ENCODE assay signal across 7 cellular contexts in genomic region chr17:38825762-38826247, GRCh38. TPM values are rescaled to one million over a fixed set of nuclear protein-coding genes. Genes with fewer than 3 reads are reported as not detected.
DNase-seq lines count a peak whose midpoint lies in the region; ATAC-seq, FAIRE-seq and TF ChIP-seq lines count a peak whose summit lies in the region.

No MANE protein-coding gene starts in this region.

- peak overlapping the region; percentile 96; the same call in 1 of the 2 replicates for H3K14ac ChIP-seq in IMR-90 (replicated peaks; ENCODE audit: low read depth, low read length)

- H4K8ac ChIP-seq in IMR-90 (ENCODE audit: low read depth in 2 of 2, low read length in 2 of 2), result peak overlapping the region; percentile 99 to 100

- no peak for DNase-seq in IMR-90
- DNase-seq in activated naive CD8-positive, alpha-beta T cell treated with anti-CD3 and anti-CD28 coated beads for 36 hours, result no peak
- no peak for DNase-seq in keratinocyte (ENCODE audit: low read depth, low spot score)
- DNase-seq in posterior vena cava (ENCODE audit: low spot score), result no peak
- DNase-seq in D341Med (ENCODE audit: low spot score), result no peak
- no peak for DNase-seq in NCI-H2081 (lab: John Stamatoyannopoulos, UW)

- peaks cover 11% of the 10 kb centered on the region for H4K20me1 ChIP-seq in IMR-90 (ENCODE audit: insufficient read depth, low read length)
- H4K20me1 ChIP-seq in keratinocyte (ENCODE audit: control insufficient read depth, extremely low read depth, insufficient read depth, low read length), result no peaks in the 10 kb centered on the region

- peak overlapping the region; percentile 99 for H2BK5ac ChIP-seq in IMR-90 (ENCODE audit: low read depth, low read length, poor library complexity, severe bottlenecking)

- peak overlapping the region; percentile 99 for H4K5ac ChIP-seq in IMR-90 (ENCODE audit: low read depth, low read length)

- peak overlapping the region; percentile 95 for H3K4ac ChIP-seq in IMR-90 (ENCODE audit: low read depth, low read length)

- H3K27me3 ChIP-seq in IMR-90 (ENCODE audit: control insufficient read depth, insufficient read depth, low read length) (peaks cover 3% of the 10 kb centered on the region; the same call in 1 of the 2 replicates), keratinocyte (ENCODE audit: control insufficient read depth, extremely low read depth, insufficient read depth, low read length) (no peaks in the 10 kb centered on the region), stomach smooth muscle (ENCODE audit: control insufficient read depth in 1 of 2, insufficient read depth in 2 of 2, low read length in 2 of 2) (no peaks in the 10 kb centered on the region)

- TF ChIP-seq RAD21 in IMR-90 (IDR thresholded peaks at IDR 0.05; ENCODE audit: low read length), result no peak

- TF ChIP-seq POLR2A in IMR-90 (IDR thresholded peaks at IDR 0.05; ENCODE audit: low read depth, low read length), result no peak

- intact Hi-C loops in IMR-90 (cut with micrococcal nuclease), result loop anchor here (1.0 kb wide), 1 partner anchor 26 kb away; no protein-coding TSS in a partner anchor
- intact Hi-C loops in posterior vena cava (cut with DNase I), result no loop called here

- BruUV-seq in IMR-90 (replicated peaks; lab: Mats Ljungman, UMichigan), result no TSS peak

- H3K18ac ChIP-seq in IMR-90 (ENCODE audit: low read depth, low read length), result peak overlapping the region; percentile 83; the same call in 1 of the 2 replicates

- 90% methylated on average over 4 of the region's 17 CpGs; no CpG with 5 or more reads in 1 of the 2 experiments for WGBS in IMR-90 (ENCODE audit: extremely low coverage in 2 of 2, insufficient read length in 1 of 2), 2 experiments

- peak overlapping the region; percentile 82 for H2BK120ac ChIP-seq in IMR-90 (ENCODE audit: low read depth, low read length)

- peak overlapping the region; percentile 95 for H2AK5ac ChIP-seq in IMR-90 (ENCODE audit: low read depth, low read length)

- H3K27ac Mint-ChIP-seq in activated naive CD8-positive, alpha-beta T cell treated with anti-CD3 and anti-CD28 coated beads for 36 hours, result peak overlapping the region; percentile 99

- peaks cover 39% of the 10 kb centered on the region for H3K79me2 ChIP-seq in keratinocyte (ENCODE audit: control insufficient read depth, insufficient read depth, low read length)

- no peaks in the 10 kb centered on the region for H3K9me3 Mint-ChIP-seq in activated naive CD8-positive, alpha-beta T cell treated with anti-CD3 and anti-CD28 coated beads for 36 hours

- H2AK9ac ChIP-seq in IMR-90 (replicated peaks; ENCODE audit: low read depth, low read length, poor library complexity), result peak overlapping the region; percentile 99

- H2AFZ ChIP-seq in IMR-90 (replicated peaks; ENCODE audit: low read length, poor library complexity) (peak overlapping the region; percentile 97), keratinocyte (ENCODE audit: control insufficient read depth, low read length) (peak overlapping the region; percentile 92)

- H3K4me3 Mint-ChIP-seq in activated naive CD8-positive, alpha-beta T cell treated with anti-CD3 and anti-CD28 coated beads for 36 hours, result peak overlapping the region; percentile 98

- peaks cover 19% of the 10 kb centered on the region for H3K4me1 Mint-ChIP-seq in activated naive CD8-positive, alpha-beta T cell treated with anti-CD3 and anti-CD28 coated beads for 36 hours

- H3K36me3 ChIP-seq in IMR-90 (ENCODE audit: control insufficient read depth, insufficient read depth, low read length) (peaks cover 6% of the 10 kb centered on the region), keratinocyte (ENCODE audit: control insufficient read depth in 2 of 2, extremely low read depth in 1 of 2, insufficient read depth in 2 of 2, low read length in 2 of 2) (peaks cover 0 to 3% of the 10 kb centered on the region in 2 experiments), stomach smooth muscle (ENCODE audit: control insufficient read depth in 2 of 2, insufficient read depth in 2 of 2, low read length in 2 of 2) (peaks cover 0 to 6% of the 10 kb centered on the region in 2 donors)

- H3K23ac ChIP-seq in IMR-90 (ENCODE audit: low read depth, low read length), result peak overlapping the region; percentile 91

- H2BK15ac ChIP-seq in IMR-90 (ENCODE audit: low read depth, low read length), result peak overlapping the region; percentile 28; the same call in 1 of the 3 replicates

- H4K91ac ChIP-seq in IMR-90 (ENCODE audit: insufficient read depth, low read depth, low read length), result peak overlapping the region; percentile 98

- H3K9me3 ChIP-seq in IMR-90 (ENCODE audit: control insufficient read depth, insufficient read depth, low read length) (no peaks in the 10 kb centered on the region), keratinocyte (ENCODE audit: control insufficient read depth, low read depth, low read length) (no peaks in the 10 kb centered on the region), stomach smooth muscle (ENCODE audit: control insufficient read depth in 2 of 2, low read length in 2 of 2) (no peaks in the 10 kb centered on the region)

- FAIRE-seq in keratinocyte (lab: Jason Lieb, UNC), result no peak

- TF ChIP-seq CTCF in IMR-90 (conservative IDR thresholded peaks at IDR 0.05; ENCODE audit: low read depth, low read length) (no peak), keratinocyte (optimal IDR thresholded peaks at IDR 0.05 in 1 of 3, IDR thresholded peaks at IDR 0.05 in 1 of 3, conservative IDR thresholded peaks at IDR 0.05 in 1 of 3; ENCODE audit: extremely low read depth in 1 of 3, insufficient read depth in 2 of 3, low read length in 3 of 3) (no peak)

- POLR2A ChIA-PET in IMR-90 (lab: Charles Lee; ENCODE audit: unreplicated experiment), result no interaction called here

- H3K79me1 ChIP-seq in IMR-90 (ENCODE audit: low read depth in 1 of 2, low read length in 2 of 2), result peaks cover 3 to 37% of the 10 kb centered on the region in 2 experiments

- dilution Hi-C loops in IMR-90 (cut with HindIII; ENCODE audit: low sequenced_read_pairs, unreplicated experiment) (no loop called here), keratinocyte (cut with MboI; ENCODE audit: extremely low pct_ligation_motif_present, low sequenced_read_pairs) (no loop called here)

- H3K4me2 ChIP-seq in IMR-90 (ENCODE audit: low read depth, low read length) (peak overlapping the region; percentile 85), keratinocyte (ENCODE audit: control insufficient read depth, extremely low read depth, insufficient read depth, low read depth, low read length) (peak overlapping the region; percentile 90)

- H3K9me1 ChIP-seq in IMR-90 (ENCODE audit: insufficient read depth, low read length), result no peaks in the 10 kb centered on the region
- H3K9me1 ChIP-seq in keratinocyte (ENCODE audit: control insufficient read depth, extremely low read depth, insufficient read depth, low read length), result no peaks in the 10 kb centered on the region

- H3K27ac ChIP-seq in IMR-90 (ENCODE audit: insufficient read depth, low read length) (peak overlapping the region; percentile 91), keratinocyte (ENCODE audit: control insufficient read depth, insufficient read depth, low read length) (peak overlapping the region; percentile 99), stomach smooth muscle (ENCODE audit: low read length) (peak overlapping the region; percentile 100)

- H3K36me3 Mint-ChIP-seq in activated naive CD8-positive, alpha-beta T cell treated with anti-CD3 and anti-CD28 coated beads for 36 hours, result peaks cover 2% of the 10 kb centered on the region

- 0 out of 2 replicates have a peak overlapping the region, but pooled peaks have one; percentile 92 for H3K56ac ChIP-seq in IMR-90 (ENCODE audit: extremely low read depth, insufficient read depth, low read length)

- H3K4me3 ChIP-seq in IMR-90 (ENCODE audit: insufficient read depth, low read depth, low read length), result peak overlapping the region; percentile 62; the same call in 1 of the 2 replicates
- peak overlapping the region; percentile 98 to 100 (median 99) for H3K4me3 ChIP-seq in keratinocyte (ENCODE audit: control insufficient read depth in 2 of 3, extremely low read depth in 1 of 3, insufficient read depth in 2 of 3, low read depth in 1 of 3, low read length in 3 of 3)
- peak overlapping the region; percentile 99 for H3K4me3 ChIP-seq in stomach smooth muscle (ENCODE audit: low read length in 2 of 2)

- no peaks in the 10 kb centered on the region for H3K27me3 Mint-ChIP-seq in activated naive CD8-positive, alpha-beta T cell treated with anti-CD3 and anti-CD28 coated beads for 36 hours

- ATAC-seq in IMR-90 (ENCODE audit: low read depth), result no peak

- CTCF ChIA-PET in IMR-90 (lab: Yijun Ruan, JAX), result no interaction called here

- H2BK20ac ChIP-seq in IMR-90 (ENCODE audit: low read depth, low read length), result peak overlapping the region; percentile 54

- peak overlapping the region; percentile 83 for H3K9ac ChIP-seq in IMR-90 (ENCODE audit: low read depth, low read length)
- H3K9ac ChIP-seq in keratinocyte (ENCODE audit: control insufficient read depth, extremely low read depth, insufficient read depth, low read length), result peak overlapping the region; percentile 96
- peak overlapping the region; percentile 97 to 99 for H3K9ac ChIP-seq in stomach smooth muscle (ENCODE audit: low read length in 2 of 2)

- H3K4me1 ChIP-seq in IMR-90 (ENCODE audit: control insufficient read depth, insufficient read depth, low read length) (0 out of 2 replicates have a peak, but pooled peaks cover 3% of the 10 kb centered on the region), keratinocyte (ENCODE audit: control insufficient read depth, extremely low read depth, insufficient read depth, low read length) (peaks cover 14% of the 10 kb centered on the region), stomach smooth muscle (ENCODE audit: control insufficient read depth, insufficient read depth, low read length) (peaks cover 21% of the 10 kb centered on the region)

- in situ Hi-C loops in IMR-90 (cut with MboI; ENCODE audit: low sequenced_read_pairs), result no loop called here

RNA-seq across cellular contexts. Expression of gene CWC25, which starts 0.7 kb away (rescaled TPM):
- total RNA-seq in IMR-90 (2012; rRNA removed), result 9.1 and 9.7 TPM in 2 replicates
- polyA plus RNA-seq in IMR-90 (2012; rRNA removed), result 14.9 and 16.1 TPM in 2 replicates
- polyA plus RNA-seq in IMR-90 (2012; cell fraction: cytosol; rRNA removed), result 3.5 and 6.3 TPM in 2 replicates
- 23.8 and 64.0 TPM in 2 replicates for polyA plus RNA-seq in IMR-90 (2012; cell fraction: nucleus; rRNA removed; ENCODE audit: low replicate concordance)
- total RNA-seq in activated naive CD8-positive, alpha-beta T cell treated with anti-CD3 and anti-CD28 coated beads for 36 hours, result 10 to 100 TPM; 22.3 to 25.6 TPM
- polyA plus RNA-seq in keratinocyte, result 12.7 to 15.3 TPM (median 14.9 TPM) in 3 replicates
- polyA plus RNA-seq in keratinocyte (2011; ENCODE audit: low read depth), result 53.7 TPM
- 8.1 and 10.5 TPM in 2 replicates for polyA plus RNA-seq in keratinocyte (2011; cell fraction: cytosol; rRNA removed)
- polyA plus RNA-seq in keratinocyte (2011; cell fraction: nucleus; rRNA removed), result 40.1 and 44.1 TPM in 2 replicates
- polyA plus RNA-seq in keratinocyte (2012; ENCODE audit: low replicate concordance), result 11.6 and 36.1 TPM in 2 replicates
- 5.4 to 8.3 TPM (median 7.5 TPM) in 3 replicates for polyA minus RNA-seq in keratinocyte
- 5.9 TPM for polyA minus RNA-seq in keratinocyte (2011; cell fraction: cytosol; rRNA and poly(A)+ RNA removed)
- 6.0 and 11.3 TPM in 2 replicates for polyA minus RNA-seq in keratinocyte (2011; cell fraction: nucleus; rRNA and poly(A)+ RNA removed)
- 10 to 100 TPM; 13.6 to 14.9 TPM for total RNA-seq in posterior vena cava

RNA-seq across cellular contexts. Expression of gene PIP4K2B, which starts 26.4 kb away (rescaled TPM):
- total RNA-seq in IMR-90 (2012; rRNA removed), result 40.0 and 40.8 TPM in 2 replicates
- polyA plus RNA-seq in IMR-90 (2012; rRNA removed), result 29.3 and 40.2 TPM in 2 replicates
- 16.4 and 26.3 TPM in 2 replicates for polyA plus RNA-seq in IMR-90 (2012; cell fraction: cytosol; rRNA removed)
- polyA plus RNA-seq in IMR-90 (2012; cell fraction: nucleus; rRNA removed; ENCODE audit: low replicate concordance), result 48.3 and 65.0 TPM in 2 replicates
- 10 to 100 TPM; 39.6 to 41.1 TPM for total RNA-seq in activated naive CD8-positive, alpha-beta T cell treated with anti-CD3 and anti-CD28 coated beads for 36 hours
- polyA plus RNA-seq in keratinocyte, result 26.4 to 29.2 TPM (median 29.2 TPM) in 3 replicates
- 9.8 TPM for polyA plus RNA-seq in keratinocyte (2011; ENCODE audit: low read depth)
- 23.8 and 24.4 TPM in 2 replicates for polyA plus RNA-seq in keratinocyte (2011; cell fraction: cytosol; rRNA removed)
- 40.8 and 42.6 TPM in 2 replicates for polyA plus RNA-seq in keratinocyte (2011; cell fraction: nucleus; rRNA removed)
- 7.6 and 31.4 TPM in 2 replicates for polyA plus RNA-seq in keratinocyte (2012; ENCODE audit: low replicate concordance)
- 64.5 to 72.1 TPM (median 67.2 TPM) in 3 replicates for polyA minus RNA-seq in keratinocyte
- 27.4 TPM for polyA minus RNA-seq in keratinocyte (2011; cell fraction: cytosol; rRNA and poly(A)+ RNA removed)
- polyA minus RNA-seq in keratinocyte (2011; cell fraction: nucleus; rRNA and poly(A)+ RNA removed), result 12.5 and 27.8 TPM in 2 replicates
- total RNA-seq in posterior vena cava, result 10 to 100 TPM; 38.7 to 45.7 TPM

RNA-seq across cellular contexts. Expression of gene RPL23, which starts 27.7 kb away (rescaled TPM):
- total RNA-seq in IMR-90 (2012; rRNA removed) (1,170 and 2,401 TPM in 2 replicates), posterior vena cava (1,000 to 10,000 TPM; 1,179 to 1,230 TPM)
- polyA plus RNA-seq in IMR-90 (2012; rRNA removed) (1,882 and 2,308 TPM in 2 replicates), keratinocyte (2,125 to 2,966 TPM (median 2,468 TPM) in 3 replicates)
- polyA plus RNA-seq in IMR-90 (2012; cell fraction: cytosol; rRNA removed), result 437 and 806 TPM in 2 replicates
- polyA plus RNA-seq in IMR-90 (2012; cell fraction: nucleus; rRNA removed; ENCODE audit: low replicate concordance), result 76.8 and 944 TPM in 2 replicates
- total RNA-seq in activated naive CD8-positive, alpha-beta T cell treated with anti-CD3 and anti-CD28 coated beads for 36 hours, result 1,000 to 10,000 TPM; 1,956 to 1,966 TPM
- polyA plus RNA-seq in keratinocyte (2011; ENCODE audit: low read depth), result 7,440 TPM
- polyA plus RNA-seq in keratinocyte (2011; cell fraction: cytosol; rRNA removed), result 2,699 and 3,057 TPM in 2 replicates
- 628 and 824 TPM in 2 replicates for polyA plus RNA-seq in keratinocyte (2011; cell fraction: nucleus; rRNA removed)
- polyA plus RNA-seq in keratinocyte (2012; ENCODE audit: low replicate concordance), result 2,108 and 3,125 TPM in 2 replicates
- 114 to 670 TPM (median 442 TPM) in 3 replicates for polyA minus RNA-seq in keratinocyte
- 311 TPM for polyA minus RNA-seq in keratinocyte (2011; cell fraction: cytosol; rRNA and poly(A)+ RNA removed)
- polyA minus RNA-seq in keratinocyte (2011; cell fraction: nucleus; rRNA and poly(A)+ RNA removed), result 76.0 and 133 TPM in 2 replicates

RNA-seq across cellular contexts. Expression of gene LASP1, which starts 44.1 kb away (rescaled TPM):
- 79.8 and 113 TPM in 2 replicates for total RNA-seq in IMR-90 (2012; rRNA removed)
- polyA plus RNA-seq in IMR-90 (2012; rRNA removed), result 262 and 304 TPM in 2 replicates
- polyA plus RNA-seq in IMR-90 (2012; cell fraction: cytosol; rRNA removed), result 126 and 206 TPM in 2 replicates
- polyA plus RNA-seq in IMR-90 (2012; cell fraction: nucleus; rRNA removed; ENCODE audit: low replicate concordance), result 161 and 251 TPM in 2 replicates
- 100 to 1,000 TPM; 131 TPM for total RNA-seq in activated naive CD8-positive, alpha-beta T cell treated with anti-CD3 and anti-CD28 coated beads for 36 hours
- polyA plus RNA-seq in keratinocyte, result 72.5 to 117 TPM (median 88.1 TPM) in 3 replicates
- polyA plus RNA-seq in keratinocyte (2011; ENCODE audit: low read depth), result 60.3 TPM
- polyA plus RNA-seq in keratinocyte (2011; cell fraction: cytosol; rRNA removed), result 84.7 and 110 TPM in 2 replicates
- polyA plus RNA-seq in keratinocyte (2011; cell fraction: nucleus; rRNA removed), result 103 and 116 TPM in 2 replicates
- polyA plus RNA-seq in keratinocyte (2012; ENCODE audit: low replicate concordance), result 51.4 and 174 TPM in 2 replicates
- polyA minus RNA-seq in keratinocyte, result 134 to 233 TPM (median 138 TPM) in 3 replicates
- polyA minus RNA-seq in keratinocyte (2011; cell fraction: cytosol; rRNA and poly(A)+ RNA removed), result 335 TPM
- 76.9 and 90.5 TPM in 2 replicates for polyA minus RNA-seq in keratinocyte (2011; cell fraction: nucleus; rRNA and poly(A)+ RNA removed)
- 100 to 1,000 TPM in 1 of 2 donors, 10 to 100 TPM in 1; 95.2 to 119 TPM for total RNA-seq in posterior vena cava
